1 cellular context compared by ENCODE assay signal in the genomic region with DNA sequence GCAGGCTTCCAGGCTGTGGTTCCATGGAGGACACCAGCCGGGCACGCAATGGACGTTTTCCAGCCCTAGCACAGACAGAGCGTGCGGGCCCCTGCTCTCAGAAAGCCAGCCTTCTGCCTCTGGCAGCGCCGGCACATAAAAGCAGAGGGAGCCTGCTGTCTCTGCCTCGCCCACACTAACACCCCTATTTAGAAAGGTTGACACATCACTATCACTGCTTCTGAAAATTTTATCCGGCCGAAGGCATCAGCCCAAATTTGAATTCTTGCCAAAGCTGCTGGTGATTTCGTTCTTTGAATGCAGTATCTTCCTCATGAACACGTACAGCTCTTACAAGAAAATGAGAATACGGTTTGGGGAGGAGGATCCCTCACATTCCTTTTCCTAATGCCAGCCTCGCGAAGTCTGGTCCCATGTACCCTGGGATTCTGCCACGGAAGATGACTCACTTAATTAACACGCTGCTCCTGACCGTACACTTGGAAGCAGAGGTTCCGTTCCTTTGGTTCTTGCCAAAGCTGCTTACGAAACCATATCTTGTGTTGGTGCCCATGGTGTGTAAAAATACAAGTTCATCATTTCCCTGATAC.
TF ChIP-seq lines count a peak whose summit lies in the region.

No MANE protein-coding gene starts in this region.

TF ChIP-seq in SK-N-SH, 30 proteins besides CTCF, POLR2A, EP300 and RAD21 (continued from another document):
- no peak for TF ChIP-seq REST (IDR thresholded peaks at IDR 0.05; ENCODE audit: low read depth, low read length)
- TF ChIP-seq GABPA (IDR thresholded peaks at IDR 0.05; ENCODE audit: low read depth) = no peak
- peak; percentile 89 for TF ChIP-seq JUND (IDR thresholded peaks at IDR 0.05)
- no peak for TF ChIP-seq TAF1 (IDR thresholded peaks at IDR 0.05; ENCODE audit: borderline replicate concordance, low read depth, low read length)
TF ChIP-seq in SK-N-SH: peak in this region for 7.
